ENCODE assay signal across 24 cellular contexts in genomic region chr6:21142716-21143115, GRCh38.
DNase-seq lines count a peak whose midpoint lies in the region; ATAC-seq, FAIRE-seq and TF ChIP-seq lines count a peak whose summit lies in the region.
"Had no signal": no experiment of that assay in that cellular context is flagged by ENCODE, and none has a peak within 500 bp of the region (broad histone marks: within the 10 kb centered on the region; RNA-seq: fewer than 3 reads in every experiment).

No MANE protein-coding gene starts in this region.

- in situ Hi-C loops in HepG2 (cut with HindIII; ENCODE audit: extremely low pct_ligation_motif_present, low pct_unique_long_range_greater_than_20kb) = no loop called here

- H3K27ac Mint-ChIP-seq in CD14-positive monocyte = no peak overlapping the region
- H3K27ac Mint-ChIP-seq: B cell; CD4-positive, alpha-beta T cell; CD8-positive, alpha-beta memory T cell; HFFc6 had no signal

- H3K9ac ChIP-seq in liver (ENCODE audit: low read depth in 1 of 2, low read length in 2 of 2) (no peak overlapping the region), HepG2 (ENCODE audit: insufficient read depth, low read depth, low read length) (no peak overlapping the region)
- H3K9ac ChIP-seq: BLaER1 had no signal

- H3K9me3 ChIP-seq in liver (ENCODE audit: control insufficient read depth in 4 of 4, low read length in 3 of 4) = no peaks in the 10 kb centered on the region
- no peaks in the 10 kb centered on the region for H3K9me3 ChIP-seq in HepG2 (ENCODE audit: low read length)
- no peaks in the 10 kb centered on the region for H3K9me3 ChIP-seq in hepatocyte (ENCODE audit: low read depth)
- H3K9me3 ChIP-seq in right lobe of liver = no peaks in the 10 kb centered on the region
- H3K9me3 ChIP-seq in vagina = no peaks in the 10 kb centered on the region
- H3K9me3 ChIP-seq: HAP-1 had no signal

- CTCF ChIA-PET in HepG2 (lab: Yijun Ruan, JAX; ENCODE audit: low intra/inter-chr PET ratio, low total read pairs) = no interaction called here

- TF ChIP-seq RAD21 in liver (IDR thresholded peaks at IDR 0.05) = no peak
- TF ChIP-seq RAD21 in HepG2 (CRISPR knock-in tag; IDR thresholded peaks at IDR 0.05) = no peak

- TF ChIP-seq POLR2A in HepG2 (IDR thresholded peaks at IDR 0.05; ENCODE audit: insufficient read depth in 1 of 2, low read depth in 2 of 2, low read length in 2 of 2) (no peak), right lobe of liver (IDR thresholded peaks at IDR 0.05) (no peak), vagina (IDR thresholded peaks at IDR 0.05) (no peak)

- TF ChIP-seq EP300 in HepG2 (IDR thresholded peaks at IDR 0.05; ENCODE audit: low read depth in 2 of 2, low read length in 2 of 2) = no peak
- TF ChIP-seq EP300 in HepG2 (CRISPR knock-in tag; IDR thresholded peaks at IDR 0.05; ENCODE audit: borderline replicate concordance) = no peak

- TF ChIP-seq CTCF in liver (IDR thresholded peaks at IDR 0.05; ENCODE audit: low read depth, low read length, missing input control) (no peak), HepG2 (CRISPR knock-in tag; IDR thresholded peaks at IDR 0.05) (no peak), hepatocyte (IDR thresholded peaks at IDR 0.05; ENCODE audit: poor library complexity) (no peak), right lobe of liver (IDR thresholded peaks at IDR 0.05) (no peak), vagina (IDR thresholded peaks at IDR 0.05) (no peak), CD14-positive monocyte (IDR thresholded peaks at IDR 0.05) (no peak)

- no peak overlapping the region for H3K4me2 ChIP-seq in HepG2 (ENCODE audit: low read depth, low read length)
- H3K4me2 ChIP-seq in hepatocyte = peak overlapping the region; percentile 18
- H3K4me2 ChIP-seq: BLaER1 had no signal

- no peak overlapping the region for H3K4me3 Mint-ChIP-seq in CD14-positive monocyte
- H3K4me3 Mint-ChIP-seq: B cell; CD4-positive, alpha-beta T cell; CD8-positive, alpha-beta memory T cell; HFFc6 had no signal

- peaks cover 10% of the 10 kb centered on the region in 2 donors for H3K36me3 Mint-ChIP-seq in CD14-positive monocyte

- intact Hi-C loops in HepG2 (cut with micrococcal nuclease; ENCODE audit: unreplicated experiment) = no loop called here
- intact Hi-C loops in right lobe of liver (cut with DNase I) = no loop called here
- intact Hi-C loops in vagina (cut with DNase I) = no loop called here
- intact Hi-C loops in CD14-positive monocyte (cut with micrococcal nuclease) = no loop called here

- POLR2A ChIA-PET in HepG2 (lab: Yijun Ruan, JAX) = no interaction called here

- H3K9me2 ChIP-seq in hepatocyte (replicated peaks; ENCODE audit: insufficient read depth) = no peaks in the 10 kb centered on the region

- BruUV-seq in HepG2 (replicated peaks; lab: Mats Ljungman, UMichigan) = no TSS peak

- H2AFZ ChIP-seq in HepG2 (ENCODE audit: low read length) = no peak overlapping the region
- no peak overlapping the region for H2AFZ ChIP-seq in hepatocyte

- no peak overlapping the region for H3K4me3 ChIP-seq in liver (ENCODE audit: low read depth in 1 of 3, low read length in 3 of 3)
- H3K4me3 ChIP-seq in HepG2 (replicated peaks in 1 of 3; ENCODE audit: insufficient read depth in 1 of 3, low read depth in 2 of 3, low read length in 3 of 3) = no peak overlapping the region
- H3K4me3 ChIP-seq in hepatocyte = no peak overlapping the region
- H3K4me3 ChIP-seq in right lobe of liver = no peak overlapping the region
- H3K4me3 ChIP-seq in vagina = no peak overlapping the region
- H3K4me3 ChIP-seq: BLaER1, HAP-1 had no signal

- H3K4me1 ChIP-seq in liver (ENCODE audit: control insufficient read depth in 4 of 4, insufficient read depth in 4 of 4, low read length in 3 of 4) (peaks cover 12 to 37% (median 19%) of the 10 kb centered on the region in 4 donors), HepG2 (ENCODE audit: insufficient read depth, low read length) (peaks cover 29% of the 10 kb centered on the region), hepatocyte (ENCODE audit: insufficient read depth) (peaks cover 26% of the 10 kb centered on the region), right lobe of liver (peaks cover 0 to 29% (median 13%) of the 10 kb centered on the region in 4 donors), vagina (peaks cover 9% of the 10 kb centered on the region)

- ATAC-seq in HepG2 (no peak), right lobe of liver (no peak)

- H3K27ac ChIP-seq in liver (ENCODE audit: low read depth in 1 of 2, low read length in 2 of 2) (peak overlapping the region; percentile 70 to 80), HepG2 (ENCODE audit: extremely low read length, insufficient read depth, low read length) (no peak overlapping the region), hepatocyte (no peak overlapping the region), right lobe of liver (peak overlapping the region; percentile 52 to 70 (median 65)), vagina (peak overlapping the region; percentile 13)
- H3K27ac ChIP-seq: 22Rv1, BLaER1, C4-2B had no signal

- H3K27me3 ChIP-seq in liver (ENCODE audit: control insufficient read depth in 4 of 4, insufficient read depth in 4 of 4, low read length in 3 of 4) (no peaks in the 10 kb centered on the region), HepG2 (ENCODE audit: control insufficient read depth in 1 of 2, insufficient read depth in 2 of 2, low read length in 2 of 2) (no peaks in the 10 kb centered on the region), hepatocyte (no peaks in the 10 kb centered on the region), right lobe of liver (no peaks in the 10 kb centered on the region), vagina (no peaks in the 10 kb centered on the region)
- H3K27me3 ChIP-seq: BLaER1 had no signal

- FAIRE-seq in HepG2 (lab: Jason Lieb, UNC) = no peak
- FAIRE-seq: A204.1, GM12891, GM18507, H54 had no signal

- H3K4me1 Mint-ChIP-seq in CD14-positive monocyte = no peaks in the 10 kb centered on the region
- H3K4me1 Mint-ChIP-seq: CD8-positive, alpha-beta memory T cell had no signal

- H3K27me3 Mint-ChIP-seq in CD14-positive monocyte (ENCODE audit: low read depth in 3 of 3) = no peaks in the 10 kb centered on the region
- H3K27me3 Mint-ChIP-seq: B cell; CD4-positive, alpha-beta T cell had no signal

- no peak for DNase-seq in HepG2 (ENCODE audit: low spot score)
- DNase-seq in hepatocyte (ENCODE audit: low spot score) = no peak
- no peak for DNase-seq in right lobe of liver
- DNase-seq in vagina (ENCODE audit: extremely low spot score in 2 of 2) = no peak
- no peak for DNase-seq in NCI-H1930 (lab: John Stamatoyannopoulos, UW)
- no peak for DNase-seq in stimulated activated CD8-positive, alpha-beta memory T cell treated with anti-CD3 and anti-CD28 coated beads, Interleukin-4, amount 100 ng/mL, for 48 hours
- no peak for DNase-seq in CD14-positive monocyte (ENCODE audit: low spot score)
- DNase-seq: CD4-positive, alpha-beta T cell; CD8-positive, alpha-beta memory T cell; DMS53; DMS79 treated with DMSO at 0.1 percent for 48 hours; GF-D8; GOT3; HFFc6 had no signal

- no peaks in the 10 kb centered on the region for H3K36me3 ChIP-seq in liver (ENCODE audit: control insufficient read depth in 4 of 4, insufficient read depth in 3 of 4, low read depth in 1 of 4, low read length in 3 of 4)
- H3K36me3 ChIP-seq in HepG2 (replicated peaks in 1 of 2; ENCODE audit: control insufficient read depth in 1 of 2, insufficient read depth in 2 of 2, low read length in 2 of 2) = no peaks in the 10 kb centered on the region
- H3K36me3 ChIP-seq in hepatocyte (replicated peaks; ENCODE audit: insufficient read depth, low read depth) = no peaks in the 10 kb centered on the region
- H3K36me3 ChIP-seq in right lobe of liver = no peaks in the 10 kb centered on the region
- H3K36me3 ChIP-seq in vagina = no peaks in the 10 kb centered on the region
- H3K36me3 ChIP-seq: BLaER1, HAP-1 had no signal

- H3K9me3 Mint-ChIP-seq in CD14-positive monocyte = peaks cover 0 to 5% (median 0%) of the 10 kb centered on the region in 7 donors
- H3K9me3 Mint-ChIP-seq: CD4-positive, alpha-beta T cell; CD8-positive, alpha-beta memory T cell; HFFc6 had no signal

- no peaks in the 10 kb centered on the region for H4K20me1 ChIP-seq in HepG2 (ENCODE audit: insufficient read depth, low read length)
- no peaks in the 10 kb centered on the region for H4K20me1 ChIP-seq in hepatocyte (ENCODE audit: insufficient read depth, poor library complexity, severe bottlenecking)
- H4K20me1 ChIP-seq: BLaER1 had no signal

- 59% methylated on average over 3 of the region's 3 CpGs for WGBS in liver
- WGBS in HepG2 (ENCODE audit: low lambda C conversion rate) = 87% methylated on average over 3 of the region's 3 CpGs
- WGBS in hepatocyte (ENCODE audit: low lambda C conversion rate, missing lambda C conversion rate) = 35% methylated on average over 3 of the region's 3 CpGs
- 54% methylated on average over 3 of the region's 3 CpGs for WGBS in right lobe of liver (ENCODE audit: insufficient coverage, low coverage, low lambda C conversion rate, missing lambda C conversion rate)

- no peaks in the 10 kb centered on the region for H3K79me2 ChIP-seq in HepG2 (ENCODE audit: insufficient read depth, low read length)
- no peaks in the 10 kb centered on the region for H3K79me2 ChIP-seq in hepatocyte

TF ChIP-seq in liver, 16 proteins besides CTCF, POLR2A, EP300 and RAD21 (continues in another document):
- TF ChIP-seq JUND (IDR thresholded peaks at IDR 0.05) = no peak
- TF ChIP-seq HNF4A (conservative IDR thresholded peaks at IDR 0.05) = no peak
- no peak for TF ChIP-seq SP1 (IDR thresholded peaks at IDR 0.05)

TF ChIP-seq in HepG2, 621 proteins besides CTCF, POLR2A, EP300 and RAD21 (continues in another document):
- TF ChIP-seq ZSCAN9 (CRISPR knock-in tag; IDR thresholded peaks at IDR 0.05; ENCODE audit: borderline replicate concordance) (no peak), TFE3 (CRISPR knock-in tag; IDR thresholded peaks at IDR 0.05) (no peak)

Comparison
In these comparisons a context has a peak if more than half of its experiments do, and no peak if none do; other contexts are left out.
1. H3K27ac ChIP-seq: peak in liver (2 of 2), right lobe of liver (3 of 3) and vagina (single experiment); none in HepG2 (single experiment) and hepatocyte (single experiment).